ENCODE assay signal across 8 cellular contexts in the genomic region with DNA sequence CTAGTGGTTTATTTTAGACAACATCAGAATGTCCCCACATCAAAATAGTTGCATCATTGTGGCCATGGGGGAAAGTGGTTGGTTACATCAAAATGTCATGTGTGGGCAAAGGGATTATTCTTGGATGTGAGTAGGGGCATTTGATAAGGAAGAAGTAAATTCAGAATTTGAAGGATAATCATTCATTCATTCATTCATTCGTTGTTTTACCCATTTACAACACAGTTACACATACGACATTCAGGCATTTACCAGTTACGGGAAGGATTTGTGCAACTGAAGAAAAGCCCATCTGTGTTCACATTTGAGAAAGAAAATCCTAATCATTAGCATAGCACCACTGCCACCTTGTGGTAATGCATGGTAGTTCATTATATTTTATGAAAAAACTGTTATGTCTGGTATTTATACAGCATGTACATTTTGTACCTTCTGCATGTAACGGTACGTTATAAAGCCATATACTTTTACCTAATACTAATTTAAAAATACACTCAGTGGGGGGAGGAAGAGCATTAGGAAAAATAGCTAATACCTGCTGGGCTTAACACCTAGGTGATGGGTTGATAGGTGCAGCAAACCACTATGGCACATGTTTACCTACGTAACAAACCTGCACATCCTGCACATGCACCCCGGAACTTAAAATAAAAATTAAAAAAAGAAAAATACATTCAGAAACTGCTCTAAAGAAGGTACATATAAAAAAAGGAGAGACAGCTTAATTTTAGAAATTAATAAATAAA.
DNase-seq lines count a peak whose midpoint lies in the region; ATAC-seq and TF ChIP-seq lines count a peak whose summit lies in the region.

No MANE protein-coding gene starts in this region.

- no peak for TF ChIP-seq EP300 in ovary (IDR thresholded peaks at IDR 0.05)

- H3K27me3 ChIP-seq in CD8-positive, alpha-beta memory T cell (ENCODE audit: insufficient read depth, low read length, poor library complexity, severe bottlenecking): no peaks in the 10 kb centered on the region
- H3K27me3 ChIP-seq in ovary: no peaks in the 10 kb centered on the region

- H3K27ac ChIP-seq in CD8-positive, alpha-beta memory T cell (ENCODE audit: low read depth, low read length): no peak overlapping the region
- H3K27ac ChIP-seq in ovary: no peak overlapping the region

- POLR2A ChIA-PET in CD8-positive, alpha-beta memory T cell (lab: Charles Lee): no interaction called here
- POLR2A ChIA-PET in WTC11 (lab: Charles Lee): no interaction called here

- DNase-seq in CD8-positive, alpha-beta memory T cell: peak in 3 of 5 donors; percentile 9 to 52 (median 45)
- DNase-seq in NCI-H2196 treated with DMSO at 0.1 percent for 48 hours (lab: John Stamatoyannopoulos, UW; ENCODE audit: unreplicated experiment): peak; percentile 0
- DNase-seq in WTC11 (ENCODE audit: low spot score): no peak
- DNase-seq in fibroblast of the aortic adventitia (ENCODE audit: low read depth): peak; percentile 90
- DNase-seq in ovary: peak in 1 of 5 donors; percentile 22

- H3K4me1 Mint-ChIP-seq in CD8-positive, alpha-beta memory T cell: peaks cover 6 to 13% (median 7%) of the 10 kb centered on the region in 3 donors
- peaks cover 12% of the 10 kb centered on the region for H3K4me1 Mint-ChIP-seq in WTC11

- no peaks in the 10 kb centered on the region for H3K9me3 ChIP-seq in CD8-positive, alpha-beta memory T cell (ENCODE audit: low read length)
- H3K9me3 ChIP-seq in ovary: no peaks in the 10 kb centered on the region

- no peak for TF ChIP-seq POLR2A in ovary (IDR thresholded peaks at IDR 0.05)

- WGBS in ovary, 3 donors: 14 to 19% (median 16%) methylated on average over 7 of the region's 7 CpGs

- CTCF ChIA-PET in CD8-positive, alpha-beta memory T cell (lab: Charles Lee): interaction anchor here (0.8 to 4.2 kb wide), 8 partner anchors 10 to 458 kb away, joined by 3 to 27 read pairs (median 4); no protein-coding TSS in a partner anchor
- CTCF ChIA-PET in WTC11 (lab: Charles Lee): interaction anchor here (0.7 to 2.2 kb wide), 3 partner anchors 105 to 458 kb away, joined by 3 to 7 read pairs (median 5); no protein-coding TSS in a partner anchor

- peak; percentile 67 for TF ChIP-seq CTCF in WTC11 (IDR thresholded peaks at IDR 0.05)
- TF ChIP-seq CTCF in fibroblast of the aortic adventitia (IDR thresholded peaks at IDR 0.05; ENCODE audit: insufficient read depth, low read length): peak; percentile 56
- peak; percentile 68 to 86 (median 86) for TF ChIP-seq CTCF in ovary (IDR thresholded peaks at IDR 0.05)

- H3K4me3 Mint-ChIP-seq in CD8-positive, alpha-beta memory T cell: no peak overlapping the region
- no peak overlapping the region for H3K4me3 Mint-ChIP-seq in WTC11

- no peaks in the 10 kb centered on the region for H3K9me3 Mint-ChIP-seq in CD8-positive, alpha-beta memory T cell
- no peaks in the 10 kb centered on the region for H3K9me3 Mint-ChIP-seq in WTC11

- no peaks in the 10 kb centered on the region for H3K27me3 Mint-ChIP-seq in CD8-positive, alpha-beta memory T cell
- H3K27me3 Mint-ChIP-seq in WTC11 (ENCODE audit: low read depth): no peaks in the 10 kb centered on the region

- H3K36me3 Mint-ChIP-seq in CD8-positive, alpha-beta memory T cell: no peaks in the 10 kb centered on the region
- H3K36me3 Mint-ChIP-seq in WTC11: no peaks in the 10 kb centered on the region

- H3K27ac Mint-ChIP-seq in CD8-positive, alpha-beta memory T cell: peak overlapping the region in 1 of 8 donors; percentile 15
- no peak overlapping the region for H3K27ac Mint-ChIP-seq in WTC11

- no peaks in the 10 kb centered on the region for H3K36me3 ChIP-seq in CD8-positive, alpha-beta memory T cell (ENCODE audit: insufficient read depth, low read length)
- H3K36me3 ChIP-seq in ovary: no peaks in the 10 kb centered on the region

- no peak overlapping the region for H3K4me3 ChIP-seq in CD8-positive, alpha-beta memory T cell (ENCODE audit: low read length)
- no peak overlapping the region for H3K4me3 ChIP-seq in fibroblast of the aortic adventitia (ENCODE audit: low read depth, low read length)
- H3K4me3 ChIP-seq in ovary: no peak overlapping the region

- intact Hi-C loops in ovary (cut with DNase I): loop anchor here in 3 of 4 donors (5.0 to 10.0 kb wide), 3 partner anchors 206 to 446 kb away; no protein-coding TSS in a partner anchor

- peaks cover 6% of the 10 kb centered on the region for H3K4me1 ChIP-seq in CD8-positive, alpha-beta memory T cell (ENCODE audit: insufficient read depth, low read length)
- no peaks in the 10 kb centered on the region for H3K4me1 ChIP-seq in ovary (ENCODE audit: insufficient read depth)

- ATAC-seq in GM21786 (IDR thresholded peaks at IDR 0.05; ENCODE audit: unreplicated experiment) (peak; percentile 40), WTC11 (no peak; the same call in 1 of the 2 replicates), HG02938 (IDR thresholded peaks at IDR 0.05; ENCODE audit: unreplicated experiment) (no peak), HG02840 (IDR thresholded peaks at IDR 0.05; ENCODE audit: low FRiP score, unreplicated experiment) (no peak)

TF ChIP-seq in WTC11, 78 proteins besides CTCF, POLR2A, EP300 and RAD21 (continues in another document):
- TF ChIP-seq MYBL2 (CRISPR knock-in tag; IDR thresholded peaks at IDR 0.05) (no peak), EMX1 (CRISPR knock-in tag; IDR thresholded peaks at IDR 0.05) (no peak), ZNF263 (CRISPR knock-in tag; IDR thresholded peaks at IDR 0.05; ENCODE audit: low read depth) (no peak), MXD4 (CRISPR knock-in tag; IDR thresholded peaks at IDR 0.05; ENCODE audit: borderline replicate concordance) (no peak), TP53 (CRISPR knock-in tag; IDR thresholded peaks at IDR 0.05) (no peak), NR1H2 (CRISPR knock-in tag; IDR thresholded peaks at IDR 0.05) (no peak), ZNF219 (CRISPR knock-in tag; IDR thresholded peaks at IDR 0.05; ENCODE audit: borderline replicate concordance) (no peak)
- TF ChIP-seq, protein P1, sequence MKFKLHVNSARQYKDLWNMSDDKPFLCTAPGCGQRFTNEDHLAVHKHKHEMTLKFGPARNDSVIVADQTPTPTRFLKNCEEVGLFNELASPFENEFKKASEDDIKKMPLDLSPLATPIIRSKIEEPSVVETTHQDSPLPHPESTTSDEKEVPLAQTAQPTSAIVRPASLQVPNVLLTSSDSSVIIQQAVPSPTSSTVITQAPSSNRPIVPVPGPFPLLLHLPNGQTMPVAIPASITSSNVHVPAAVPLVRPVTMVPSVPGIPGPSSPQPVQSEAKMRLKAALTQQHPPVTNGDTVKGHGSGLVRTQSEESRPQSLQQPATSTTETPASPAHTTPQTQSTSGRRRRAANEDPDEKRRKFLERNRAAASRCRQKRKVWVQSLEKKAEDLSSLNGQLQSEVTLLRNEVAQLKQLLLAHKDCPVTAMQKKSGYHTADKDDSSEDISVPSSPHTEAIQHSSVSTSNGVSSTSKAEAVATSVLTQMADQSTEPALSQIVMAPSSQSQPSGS (CRISPR knock-in tag; IDR thresholded peaks at IDR 0.05; ENCODE audit: borderline replicate concordance, low read depth): no peak
- TF ChIP-seq, protein P2, sequence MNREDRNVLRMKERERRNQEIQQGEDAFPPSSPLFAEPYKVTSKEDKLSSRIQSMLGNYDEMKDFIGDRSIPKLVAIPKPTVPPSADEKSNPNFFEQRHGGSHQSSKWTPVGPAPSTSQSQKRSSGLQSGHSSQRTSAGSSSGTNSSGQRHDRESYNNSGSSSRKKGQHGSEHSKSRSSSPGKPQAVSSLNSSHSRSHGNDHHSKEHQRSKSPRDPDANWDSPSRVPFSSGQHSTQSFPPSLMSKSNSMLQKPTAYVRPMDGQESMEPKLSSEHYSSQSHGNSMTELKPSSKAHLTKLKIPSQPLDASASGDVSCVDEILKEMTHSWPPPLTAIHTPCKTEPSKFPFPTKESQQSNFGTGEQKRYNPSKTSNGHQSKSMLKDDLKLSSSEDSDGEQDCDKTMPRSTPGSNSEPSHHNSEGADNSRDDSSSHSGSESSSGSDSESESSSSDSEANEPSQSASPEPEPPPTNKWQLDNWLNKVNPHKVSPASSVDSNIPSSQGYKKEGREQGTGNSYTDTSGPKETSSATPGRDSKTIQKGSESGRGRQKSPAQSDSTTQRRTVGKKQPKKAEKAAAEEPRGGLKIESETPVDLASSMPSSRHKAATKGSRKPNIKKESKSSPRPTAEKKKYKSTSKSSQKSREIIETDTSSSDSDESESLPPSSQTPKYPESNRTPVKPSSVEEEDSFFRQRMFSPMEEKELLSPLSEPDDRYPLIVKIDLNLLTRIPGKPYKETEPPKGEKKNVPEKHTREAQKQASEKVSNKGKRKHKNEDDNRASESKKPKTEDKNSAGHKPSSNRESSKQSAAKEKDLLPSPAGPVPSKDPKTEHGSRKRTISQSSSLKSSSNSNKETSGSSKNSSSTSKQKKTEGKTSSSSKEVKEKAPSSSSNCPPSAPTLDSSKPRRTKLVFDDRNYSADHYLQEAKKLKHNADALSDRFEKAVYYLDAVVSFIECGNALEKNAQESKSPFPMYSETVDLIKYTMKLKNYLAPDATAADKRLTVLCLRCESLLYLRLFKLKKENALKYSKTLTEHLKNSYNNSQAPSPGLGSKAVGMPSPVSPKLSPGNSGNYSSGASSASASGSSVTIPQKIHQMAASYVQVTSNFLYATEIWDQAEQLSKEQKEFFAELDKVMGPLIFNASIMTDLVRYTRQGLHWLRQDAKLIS (CRISPR knock-in tag; IDR thresholded peaks at IDR 0.05; ENCODE audit: borderline replicate concordance): no peak
- TF ChIP-seq, protein P3, sequence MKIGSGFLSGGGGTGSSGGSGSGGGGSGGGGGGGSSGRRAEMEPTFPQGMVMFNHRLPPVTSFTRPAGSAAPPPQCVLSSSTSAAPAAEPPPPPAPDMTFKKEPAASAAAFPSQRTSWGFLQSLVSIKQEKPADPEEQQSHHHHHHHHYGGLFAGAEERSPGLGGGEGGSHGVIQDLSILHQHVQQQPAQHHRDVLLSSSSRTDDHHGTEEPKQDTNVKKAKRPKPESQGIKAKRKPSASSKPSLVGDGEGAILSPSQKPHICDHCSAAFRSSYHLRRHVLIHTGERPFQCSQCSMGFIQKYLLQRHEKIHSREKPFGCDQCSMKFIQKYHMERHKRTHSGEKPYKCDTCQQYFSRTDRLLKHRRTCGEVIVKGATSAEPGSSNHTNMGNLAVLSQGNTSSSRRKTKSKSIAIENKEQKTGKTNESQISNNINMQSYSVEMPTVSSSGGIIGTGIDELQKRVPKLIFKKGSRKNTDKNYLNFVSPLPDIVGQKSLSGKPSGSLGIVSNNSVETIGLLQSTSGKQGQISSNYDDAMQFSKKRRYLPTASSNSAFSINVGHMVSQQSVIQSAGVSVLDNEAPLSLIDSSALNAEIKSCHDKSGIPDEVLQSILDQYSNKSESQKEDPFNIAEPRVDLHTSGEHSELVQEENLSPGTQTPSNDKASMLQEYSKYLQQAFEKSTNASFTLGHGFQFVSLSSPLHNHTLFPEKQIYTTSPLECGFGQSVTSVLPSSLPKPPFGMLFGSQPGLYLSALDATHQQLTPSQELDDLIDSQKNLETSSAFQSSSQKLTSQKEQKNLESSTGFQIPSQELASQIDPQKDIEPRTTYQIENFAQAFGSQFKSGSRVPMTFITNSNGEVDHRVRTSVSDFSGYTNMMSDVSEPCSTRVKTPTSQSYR (CRISPR knock-in tag; IDR thresholded peaks at IDR 0.05): no peak
